Comparison of ENCODE assay signal across 8 cellular contexts in the genomic region with DNA sequence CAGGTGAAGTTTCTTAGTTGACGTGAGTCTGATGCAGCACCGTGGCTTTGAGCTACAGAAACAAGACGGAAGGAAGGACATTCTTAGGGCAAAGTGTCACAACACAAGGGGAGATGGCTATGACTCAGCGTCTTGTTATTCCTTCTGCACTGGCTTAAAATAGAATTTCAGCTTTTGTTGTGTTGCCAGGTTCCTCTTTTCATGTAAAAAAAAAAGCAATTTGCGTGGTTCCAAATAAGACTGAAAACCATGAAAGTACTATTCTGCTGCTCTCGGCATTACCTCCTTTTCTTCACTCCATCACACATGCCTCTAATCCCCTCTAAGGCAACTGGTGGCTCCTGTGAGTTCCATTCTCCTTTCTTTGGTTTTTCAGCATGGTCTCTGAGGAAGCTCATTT.
DNase-seq lines count a peak whose midpoint lies in the region; FAIRE-seq and TF ChIP-seq lines count a peak whose summit lies in the region.

No MANE protein-coding gene starts in this region.

- intact Hi-C loops in kidney (cut with DNase I), result no loop called here

- no peak overlapping the region for H3K4me3 ChIP-seq in fibroblast of mammary gland (ENCODE audit: control insufficient read depth, low read depth, low read length)
- no peak overlapping the region for H3K4me3 ChIP-seq in retinal pigment epithelial cell (ENCODE audit: low read length)
- no peak overlapping the region for H3K4me3 ChIP-seq in kidney (ENCODE audit: low read length in 2 of 2)

- no peaks in the 10 kb centered on the region for H3K36me3 ChIP-seq in kidney (ENCODE audit: control insufficient read depth in 1 of 2, insufficient read depth in 2 of 2, low read length in 2 of 2)

- TF ChIP-seq CTCF in GM13977 (IDR thresholded peaks at IDR 0.05; ENCODE audit: extremely low read depth, insufficient read depth, missing control alignments) (no peak), fibroblast of mammary gland (conservative IDR thresholded peaks at IDR 0.05; ENCODE audit: control insufficient read depth, insufficient read depth, low read depth, low read length) (no peak), retinal pigment epithelial cell (conservative IDR thresholded peaks at IDR 0.05; ENCODE audit: low read depth, low read length) (no peak), kidney (IDR thresholded peaks at IDR 0.05; ENCODE audit: borderline replicate concordance, extremely low read depth, insufficient read depth) (no peak)

- H3K9ac ChIP-seq in kidney (ENCODE audit: low read length in 2 of 2), result no peak overlapping the region

- no peak overlapping the region for H3K27ac ChIP-seq in kidney (ENCODE audit: low read depth in 2 of 2, low read length in 2 of 2)

- H3K9me3 ChIP-seq in kidney (ENCODE audit: control insufficient read depth in 1 of 2, low read length in 2 of 2), result no peaks in the 10 kb centered on the region

- no peak for FAIRE-seq in kidney (lab: Jason Lieb, UNC)

- in situ Hi-C loops in GM13977 (cut with MboI; ENCODE audit: low pct_unique_long_range_greater_than_20kb, low sequenced_read_pairs, unreplicated experiment), result no loop called here

- peak; percentile 12 for DNase-seq in GM13977 (ENCODE audit: low spot score)
- DNase-seq in RKO (ENCODE audit: low spot score), result peak; percentile 60
- peak; percentile 81 for DNase-seq in fibroblast of mammary gland (ENCODE audit: low read depth)
- peak; percentile 96 for DNase-seq in retinal pigment epithelial cell (ENCODE audit: low read depth)
- no peak for DNase-seq in stimulated activated CD4-positive, alpha-beta T cell treated with anti-CD3 and anti-CD28 coated beads, Interleukin-4, amount 100 ng/mL, for 4 hours
- no peak for DNase-seq in DMS153 treated with DMSO at 0.1 percent for 48 hours (lab: John Stamatoyannopoulos, UW; ENCODE audit: unreplicated experiment)
- no peak for DNase-seq in kidney
- no peak for DNase-seq in NCI-H1092 (lab: John Stamatoyannopoulos, UW)

- H3K4me1 ChIP-seq in kidney (ENCODE audit: control insufficient read depth in 1 of 2, insufficient read depth in 1 of 2, low read depth in 1 of 2, low read length in 2 of 2), result no peaks in the 10 kb centered on the region

Comparison
In these comparisons a context has a peak if more than half of its experiments do, and no peak if none do; other contexts are left out.
1. DNase-seq: peak in GM13977 (single experiment), RKO (single experiment), fibroblast of mammary gland (single experiment) and retinal pigment epithelial cell (single experiment); none in stimulated activated CD4-positive, alpha-beta T cell treated with anti-CD3 and anti-CD28 coated beads, Interleukin-4, amount 100 ng/mL, for 4 hours (0 of 2), DMS153 treated with DMSO at 0.1 percent for 48 hours (single experiment), kidney (single experiment) and NCI-H1092 (single experiment).